ENCODE assay signal across 1 cellular context in genomic region chr11:132311703-132312102, GRCh38.
TF ChIP-seq lines count a peak whose summit lies in the region.

No MANE protein-coding gene starts in this region.

TF ChIP-seq in IMR-90, 13 proteins besides CTCF, POLR2A, EP300 and RAD21 (continued from another document):
- TF ChIP-seq FOS (IDR thresholded peaks at IDR 0.05; ENCODE audit: low read depth, low read length) (no peak), CHD1 (IDR thresholded peaks at IDR 0.05; ENCODE audit: low read depth, low read length) (no peak), BHLHE40 (IDR thresholded peaks at IDR 0.05; ENCODE audit: low read depth, low read length) (no peak), RCOR1 (IDR thresholded peaks at IDR 0.05; ENCODE audit: insufficient replicate concordance, low read length) (no peak), MXI1 (IDR thresholded peaks at IDR 0.05; ENCODE audit: borderline replicate concordance, low read depth, low read length) (no peak), MAZ (IDR thresholded peaks at IDR 0.05; ENCODE audit: borderline replicate concordance, low read depth, low read length) (no peak)
